In genomic region chr2:197073701-197074433, GRCh38 we compare ENCODE assay signal across 9 cellular contexts.
DNase-seq lines count a peak whose midpoint lies in the region; ATAC-seq and TF ChIP-seq lines count a peak whose summit lies in the region.
"Had no signal": no experiment of that assay in that cellular context is flagged by ENCODE, and none has a peak within 500 bp of the region (broad histone marks: within the 10 kb centered on the region; RNA-seq: fewer than 3 reads in every experiment).

No MANE protein-coding gene starts in this region.

- no peaks in the 10 kb centered on the region for H3K27me3 Mint-ChIP-seq in WTC11 (ENCODE audit: low read depth)

- TF ChIP-seq CTCF in WTC11 (IDR thresholded peaks at IDR 0.05): no peak

- H3K9me3 Mint-ChIP-seq in WTC11: peaks cover 7% of the 10 kb centered on the region

- DNase-seq in HT-29 (ENCODE audit: low spot score) (peak; percentile 46), amygdala (lab: John Stamatoyannopoulos, UW) (peak in 54 of 56 donors; percentile 21 to 96 (median 80)), left ventricle myocardium superior (peak; percentile 86), skeletal muscle cell (ENCODE audit: low read depth) (peak; percentile 21), NCI-H345 treated with DMSO at 0.1 percent for 48 hours (lab: John Stamatoyannopoulos, UW; ENCODE audit: unreplicated experiment) (no peak), ureter (ENCODE audit: low spot score) (no peak), WTC11 (ENCODE audit: low spot score) (no peak)

- H3K4me3 ChIP-seq in skeletal muscle cell (ENCODE audit: low read depth, low read length): no peak overlapping the region
- H3K4me3 ChIP-seq: smooth muscle cell had no signal

- H3K4me1 Mint-ChIP-seq in WTC11: no peaks in the 10 kb centered on the region

- H3K27ac Mint-ChIP-seq in WTC11: no peak overlapping the region

- CTCF ChIA-PET in WTC11 (lab: Charles Lee): no interaction called here

- no peaks in the 10 kb centered on the region for H3K36me3 Mint-ChIP-seq in WTC11

- H3K4me3 Mint-ChIP-seq in WTC11: no peak overlapping the region

- intact Hi-C loops in left ventricle myocardium superior (cut with micrococcal nuclease): no loop called here

- ATAC-seq in left ventricle myocardium superior: peak; percentile 79
- no peak for ATAC-seq in HG03135 (IDR thresholded peaks at IDR 0.05; ENCODE audit: unreplicated experiment)
- no peak for ATAC-seq in WTC11

- POLR2A ChIA-PET in WTC11 (lab: Charles Lee): interaction anchor here (0.5 kb wide), 1 partner anchor 39 kb away, joined by 6 read pairs; no protein-coding TSS in a partner anchor

TF ChIP-seq in WTC11, 78 proteins besides CTCF, POLR2A, EP300 and RAD21:
- TF ChIP-seq SMAD4 (CRISPR knock-in tag; IDR thresholded peaks at IDR 0.05): no peak
- TF ChIP-seq ARID4B (CRISPR knock-in tag; IDR thresholded peaks at IDR 0.05; ENCODE audit: borderline replicate concordance): no peak
- TF ChIP-seq TCF7 (CRISPR knock-in tag; IDR thresholded peaks at IDR 0.05; ENCODE audit: low read depth): no peak
- TF ChIP-seq ZNF138 (CRISPR knock-in tag; conservative IDR thresholded peaks at IDR 0.05): no peak
- no peak for TF ChIP-seq RORB (CRISPR knock-in tag; IDR thresholded peaks at IDR 0.05)
- TF ChIP-seq OVOL2 (CRISPR knock-in tag; IDR thresholded peaks at IDR 0.05; ENCODE audit: borderline replicate concordance): no peak
- no peak for TF ChIP-seq SMAD3 (CRISPR knock-in tag; IDR thresholded peaks at IDR 0.05; ENCODE audit: borderline replicate concordance)
- no peak for TF ChIP-seq ZBTB43 (CRISPR knock-in tag; IDR thresholded peaks at IDR 0.05)
- TF ChIP-seq TEAD1 (CRISPR knock-in tag; IDR thresholded peaks at IDR 0.05): no peak
- TF ChIP-seq IRF1 (CRISPR knock-in tag; IDR thresholded peaks at IDR 0.05): no peak
- no peak for TF ChIP-seq PREB (CRISPR knock-in tag; IDR thresholded peaks at IDR 0.05; ENCODE audit: borderline replicate concordance)
- no peak for TF ChIP-seq AR (CRISPR knock-in tag; IDR thresholded peaks at IDR 0.05)
- no peak for TF ChIP-seq CREB1 (CRISPR knock-in tag; IDR thresholded peaks at IDR 0.05)
- no peak for TF ChIP-seq ZBTB21 (CRISPR knock-in tag; IDR thresholded peaks at IDR 0.05; ENCODE audit: borderline replicate concordance)
- no peak for TF ChIP-seq JUN (CRISPR knock-in tag; IDR thresholded peaks at IDR 0.05)
- TF ChIP-seq E2F1 (CRISPR knock-in tag; IDR thresholded peaks at IDR 0.05): no peak
- no peak for TF ChIP-seq IRF2 (CRISPR knock-in tag; IDR thresholded peaks at IDR 0.05; ENCODE audit: borderline replicate concordance, low read depth)
- TF ChIP-seq GABPB1 (CRISPR knock-in tag; IDR thresholded peaks at IDR 0.05): no peak
- no peak for TF ChIP-seq ZNF219 (CRISPR knock-in tag; IDR thresholded peaks at IDR 0.05; ENCODE audit: borderline replicate concordance)

Comparison
In these comparisons a context has a peak if more than half of its experiments do, and no peak if none do; other contexts are left out.
1. DNase-seq: peak in HT-29 (single experiment), amygdala (54 of 56), left ventricle myocardium superior (single experiment) and skeletal muscle cell (single experiment); none in NCI-H345 treated with DMSO at 0.1 percent for 48 hours (single experiment), ureter (single experiment) and WTC11 (single experiment).